Comparison of ENCODE assay signal across 8 cellular contexts in the genomic region with DNA sequence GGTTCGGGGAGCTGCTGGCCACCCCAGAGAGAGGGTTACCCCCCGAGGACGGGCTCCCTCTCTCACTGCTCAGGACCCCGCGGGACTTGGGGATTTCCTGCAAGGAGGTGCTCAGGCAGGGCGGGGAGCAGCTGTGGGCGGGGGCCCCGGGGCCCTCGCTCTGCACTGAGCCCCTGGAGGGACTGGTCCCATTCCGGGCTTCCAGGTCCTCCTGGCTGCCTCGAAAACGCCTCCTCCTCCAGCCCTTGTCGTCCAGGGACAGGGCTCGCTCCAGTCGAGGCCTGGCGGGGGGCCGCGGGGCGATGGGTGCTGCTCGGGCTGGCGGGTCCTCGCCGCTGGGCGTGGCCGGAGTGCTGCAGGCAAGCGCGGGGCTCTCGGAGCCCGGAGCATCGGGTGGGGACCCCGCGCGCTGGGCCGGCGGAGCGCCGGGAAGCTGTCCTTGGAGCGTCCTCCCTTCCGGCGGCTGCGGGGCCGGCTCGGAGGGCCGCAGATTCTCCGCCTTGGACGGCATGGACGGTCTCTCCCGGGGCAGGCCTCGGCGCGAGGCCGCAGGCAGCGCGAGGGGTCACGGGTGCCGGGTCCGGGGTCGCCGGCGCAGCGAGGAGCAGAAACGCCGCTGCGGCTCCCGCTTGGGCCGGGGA. TPM values are rescaled to one million over a fixed set of nuclear protein-coding genes. Genes with fewer than 3 reads are reported as not detected.
DNase-seq lines count a peak whose midpoint lies in the region; ATAC-seq and TF ChIP-seq lines count a peak whose summit lies in the region.

No MANE protein-coding gene starts in this region.

- H3K4me3 Mint-ChIP-seq in CD14-positive monocyte, result peak overlapping the region; percentile 79 to 89
- H3K4me3 Mint-ChIP-seq in chondrocyte (ENCODE audit: unreplicated experiment), result peak overlapping the region; percentile 85

- H3K27me3 Mint-ChIP-seq in CD14-positive monocyte (ENCODE audit: low read depth in 3 of 3), result peaks cover 5 to 11% (median 6%) of the 10 kb centered on the region in 3 donors
- H3K27me3 Mint-ChIP-seq in chondrocyte (ENCODE audit: low read depth), result no peaks in the 10 kb centered on the region

- H3K4me3 ChIP-seq in lower leg skin (ENCODE audit: low read depth, poor library complexity, severe bottlenecking), result peak overlapping the region; percentile 85

- intact Hi-C loops in CD14-positive monocyte (cut with micrococcal nuclease) (no loop called here), lower leg skin (cut with DNase I; ENCODE audit: low total_unique reads) (no loop called here)

- TF ChIP-seq POLR2A in lower leg skin (IDR thresholded peaks at IDR 0.05), result no peak

- peak; percentile 52 for ATAC-seq in GM19395 (IDR thresholded peaks at IDR 0.05; ENCODE audit: unreplicated experiment)
- peak; percentile 37 for ATAC-seq in HG03521 (IDR thresholded peaks at IDR 0.05; ENCODE audit: unreplicated experiment)

- no peak for DNase-seq in CD14-positive monocyte (ENCODE audit: low spot score)
- DNase-seq in activated CD4-positive, CD25-positive, alpha-beta regulatory T cell (lab: John Stamatoyannopoulos, UW), result peak; percentile 11 to 27 (median 24)
- no peak for DNase-seq in chondrocyte (ENCODE audit: low spot score)
- DNase-seq in lower leg skin (ENCODE audit: low spot score in 2 of 2), result no peak
- peak; percentile 39 for DNase-seq in stimulated activated CD8-positive, alpha-beta memory T cell treated with anti-CD3 and anti-CD28 coated beads, Interleukin-12 subunit alpha, Interleukin-12 subunit beta, amount 100 ng/mL, for 4 hours (ENCODE audit: low read depth)
- DNase-seq in cerebellum (ENCODE audit: low spot score), result no peak

- H3K4me1 Mint-ChIP-seq in CD14-positive monocyte, result peaks cover 25% of the 10 kb centered on the region
- peaks cover 29% of the 10 kb centered on the region for H3K4me1 Mint-ChIP-seq in chondrocyte (ENCODE audit: low read depth)

- H3K27ac Mint-ChIP-seq in CD14-positive monocyte (no peak overlapping the region), chondrocyte (ENCODE audit: unreplicated experiment) (no peak overlapping the region)

- H3K36me3 Mint-ChIP-seq in CD14-positive monocyte, result peaks cover 28 to 57% of the 10 kb centered on the region in 2 donors
- peaks cover 17% of the 10 kb centered on the region for H3K36me3 Mint-ChIP-seq in chondrocyte (ENCODE audit: low read depth)

- no peak for TF ChIP-seq CTCF in CD14-positive monocyte (IDR thresholded peaks at IDR 0.05)
- TF ChIP-seq CTCF in chondrocyte (IDR thresholded peaks at IDR 0.05), result no peak
- TF ChIP-seq CTCF in lower leg skin (IDR thresholded peaks at IDR 0.05), result no peak

- WGBS in lower leg skin, 2 donors, result 1 to 2% methylated on average over 17 to 41 of the region's 66 CpGs

- H3K9me3 Mint-ChIP-seq in CD14-positive monocyte, result no peaks in the 10 kb centered on the region
- H3K9me3 Mint-ChIP-seq in chondrocyte (ENCODE audit: low read depth), result no peaks in the 10 kb centered on the region

RNA-seq across cellular contexts. Expression of gene INPP5E, which starts 0.6 kb away (rescaled TPM):
- polyA plus RNA-seq in CD14-positive monocyte, result 1 to 10 TPM; 1.0 TPM
- total RNA-seq in chondrocyte (12.9 to 14.1 TPM (median 13.2 TPM) in 3 replicates), lower leg skin (10 to 100 TPM in 3 of 4 donors, 1 to 10 TPM in 1; 10.0 to 17.8 (median 12.1) TPM), cerebellum (11.1 TPM)

RNA-seq across cellular contexts. Expression of gene PMPCA, which starts 28.6 kb away (rescaled TPM):
- polyA plus RNA-seq in CD14-positive monocyte, result 10 to 100 TPM; 23.1 to 24.9 TPM
- total RNA-seq in chondrocyte (42.5 to 64.8 TPM (median 43.9 TPM) in 3 replicates), lower leg skin (10 to 100 TPM; 35.9 to 59.6 (median 38.1) TPM), cerebellum (20.8 TPM)

RNA-seq across cellular contexts. Expression of gene ENTR1, which starts 28.6 kb away (rescaled TPM):
- polyA plus RNA-seq in CD14-positive monocyte, result 1 to 10 TPM; 3.3 to 9.6 TPM
- total RNA-seq in chondrocyte (49.6 to 52.9 TPM (median 52.5 TPM) in 3 replicates), lower leg skin (10 to 100 TPM; 29.8 to 46.2 (median 36.6) TPM), cerebellum (18.3 TPM)

RNA-seq across cellular contexts. Expression of gene SNAPC4, which starts 39.1 kb away (rescaled TPM):
- 1 to 10 TPM in 1 of 2 donors, under 1 TPM in 1; 0.59 to 1.2 TPM for polyA plus RNA-seq in CD14-positive monocyte
- 7.6 to 8.4 TPM (median 7.9 TPM) in 3 replicates for total RNA-seq in chondrocyte
- total RNA-seq in lower leg skin, result 1 to 10 TPM; 5.9 to 9.9 (median 9.6) TPM
- 6.3 TPM for total RNA-seq in cerebellum

RNA-seq across cellular contexts. Expression of gene SEC16A, which starts 43.8 kb away (rescaled TPM):
- polyA plus RNA-seq in CD14-positive monocyte, result 10 to 100 TPM; 11.1 to 19.1 TPM
- 91.7 to 95.7 TPM (median 93.4 TPM) in 3 replicates for total RNA-seq in chondrocyte
- 10 to 100 TPM; 58.4 to 77.8 (median 58.5) TPM for total RNA-seq in lower leg skin
- total RNA-seq in cerebellum, result 18.4 TPM

Comparison
In these comparisons a context has a peak if more than half of its experiments do, and no peak if none do; other contexts are left out.
1. DNase-seq: peak in activated CD4-positive, CD25-positive, alpha-beta regulatory T cell (4 of 4) and stimulated activated CD8-positive, alpha-beta memory T cell treated with anti-CD3 and anti-CD28 coated beads, Interleukin-12 subunit alpha, Interleukin-12 subunit beta, amount 100 ng/mL, for 4 hours (single experiment); none in CD14-positive monocyte (single experiment), chondrocyte (single experiment), lower leg skin (0 of 2) and cerebellum (single experiment).